Comparison of ENCODE assay signal across 19 cellular contexts in the genomic region with DNA sequence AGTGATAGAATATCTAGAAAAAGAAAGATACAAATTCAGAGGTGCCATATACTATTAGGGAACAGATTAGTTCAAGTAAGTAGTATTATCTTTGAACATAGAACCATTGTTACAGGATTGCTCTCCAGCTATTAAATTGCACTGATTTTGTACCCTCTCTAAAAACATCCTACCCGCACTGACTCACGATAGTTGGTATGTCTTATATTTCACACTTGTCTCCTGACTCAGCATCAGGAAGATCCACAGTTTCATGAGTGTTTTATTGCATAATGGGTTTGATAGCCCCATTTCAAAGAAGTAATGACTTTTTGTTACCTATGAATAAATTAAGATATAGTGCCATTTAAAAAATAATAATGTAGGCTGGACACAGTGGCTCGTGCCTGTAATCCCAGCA. TPM values are rescaled to one million over a fixed set of nuclear protein-coding genes. Genes with fewer than 3 reads are reported as not detected.
DNase-seq lines count a peak whose midpoint lies in the region; ATAC-seq and TF ChIP-seq lines count a peak whose summit lies in the region.
"Had no signal": no experiment of that assay in that cellular context is flagged by ENCODE, and none has a peak within 500 bp of the region (broad histone marks: within the 10 kb centered on the region; RNA-seq: fewer than 3 reads in every experiment).

No MANE protein-coding gene starts in this region.

- no peak overlapping the region for H3K4me3 Mint-ChIP-seq in HFFc6
- H3K4me3 Mint-ChIP-seq: GM23338 had no signal

- peaks cover 34% of the 10 kb centered on the region for H3K4me1 Mint-ChIP-seq in HFFc6 (ENCODE audit: low read depth)

- no peak overlapping the region for H3K27ac Mint-ChIP-seq in HFFc6
- H3K27ac Mint-ChIP-seq: GM23338 had no signal

- DNase-seq in HFFc6 (peak; percentile 51), amniotic epithelial cell (ENCODE audit: low read depth) (peak; percentile 58), foreskin fibroblast (peak; percentile 11 to 42), GM10266 (ENCODE audit: extremely low spot score) (no peak), NCI-H1417 (lab: John Stamatoyannopoulos, UW) (no peak), NCI-H128 (lab: John Stamatoyannopoulos, UW; ENCODE audit: unreplicated experiment) (no peak)
- DNase-seq: C1 segment of cervical spinal cord, KBM-7, MM.1S, NCI-H1105 treated with DMSO at 0.1 percent for 48 hours, NCI-H1930, NCI-H2171 treated with DMSO at 0.1 percent for 48 hours, NCI-H510A, NCI-H82, SHP77 had no signal

- H3K9me3 Mint-ChIP-seq in HFFc6 = no peaks in the 10 kb centered on the region

- H3K36me3 Mint-ChIP-seq in HFFc6 (ENCODE audit: low read depth) = peaks cover 11% of the 10 kb centered on the region

- ATAC-seq in GM21381 (IDR thresholded peaks at IDR 0.05; ENCODE audit: unreplicated experiment) = no peak
- ATAC-seq: GM23338, Panc1, SK-N-SH treated with all-trans-retinoic acid at 6 μM for 48 hours had no signal

- H3K27me3 Mint-ChIP-seq in HFFc6 (ENCODE audit: insufficient read depth) = peaks cover under 1% of the 10 kb centered on the region; the same call in 1 of the 2 replicates

- TF ChIP-seq CTCF in HFFc6 (IDR thresholded peaks at IDR 0.05) (no peak), foreskin fibroblast (IDR thresholded peaks at IDR 0.05; ENCODE audit: low read depth, low read length) (no peak), GM10266 (IDR thresholded peaks at IDR 0.05; ENCODE audit: control insufficient read depth, insufficient read depth, low read depth, missing control alignments) (no peak)

- H3K4me3 ChIP-seq in foreskin fibroblast (ENCODE audit: low read depth in 1 of 2, low read length in 2 of 2) = no peak overlapping the region
- H3K4me3 ChIP-seq: GM23338 had no signal

RNA-seq across cellular contexts. Expression of a gene that starts 6.0 kb away (rescaled TPM):
- 10 to 100 TPM in 5 of 6 experiments, 1 to 10 TPM in 1; 8.6 to 14.4 (median 12.1) TPM for total RNA-seq in HFFc6 (2021; fragmentation: NEBNext Ultra II Directional; extraction: Animal tissue kit (Norgen Biotek cat#: 25700))

RNA-seq across cellular contexts. Expression of a gene that starts 6.1 kb away (rescaled TPM):
- 10 to 100 TPM; 28.7 to 35.1 (median 30.4) TPM for total RNA-seq in HFFc6 (2021; fragmentation: NEBNext Ultra II Directional; extraction: Animal tissue kit (Norgen Biotek cat#: 25700))

RNA-seq across cellular contexts. Expression of a gene that starts 49.8 kb away (rescaled TPM):
- not detected for total RNA-seq in HFFc6 (2021; fragmentation: NEBNext Ultra II Directional; extraction: Animal tissue kit (Norgen Biotek cat#: 25700))
- total RNA-seq: GM23338 had no signal

Comparison
In these comparisons a context has a peak if more than half of its experiments do, and no peak if none do; other contexts are left out.
1. DNase-seq: peak in HFFc6 (single experiment), amniotic epithelial cell (single experiment) and foreskin fibroblast (2 of 2); none in GM10266 (single experiment), NCI-H1417 (0 of 3) and NCI-H128 (single experiment).